ENCODE assay signal across 9 cellular contexts in genomic region chr15:78059110-78059839, GRCh38. TPM values are rescaled to one million over a fixed set of nuclear protein-coding genes. Genes with fewer than 3 reads are reported as not detected.
DNase-seq lines count a peak whose midpoint lies in the region; ATAC-seq, FAIRE-seq and TF ChIP-seq lines count a peak whose summit lies in the region.
"Had no signal": no experiment of that assay in that cellular context is flagged by ENCODE, and none has a peak within 500 bp of the region (broad histone marks: within the 10 kb centered on the region; RNA-seq: fewer than 3 reads in every experiment).

No MANE protein-coding gene starts in this region.

- H3K27me3 Mint-ChIP-seq in activated CD8-positive, alpha-beta T cell treated with anti-CD3 and anti-CD28 coated beads, Interleukin-2, amount 10 ng/mL, durations not matched to agents 7 days and 5 days (ENCODE audit: low read depth): no peaks in the 10 kb centered on the region

- H3K4me1 ChIP-seq in liver (ENCODE audit: control insufficient read depth in 4 of 4, insufficient read depth in 4 of 4, low read length in 3 of 4) (peaks cover 21 to 63% (median 51%) of the 10 kb centered on the region in 4 donors), HepG2 (ENCODE audit: insufficient read depth, low read length) (peaks cover 60% of the 10 kb centered on the region), right lobe of liver (peaks cover 0 to 86% (median 38%) of the 10 kb centered on the region in 4 donors), urinary bladder (ENCODE audit: insufficient read depth) (peaks cover 4% of the 10 kb centered on the region)

- TF ChIP-seq RAD21 in liver (IDR thresholded peaks at IDR 0.05) (no peak), HepG2 (CRISPR knock-in tag; IDR thresholded peaks at IDR 0.05) (no peak)

- H3K9ac ChIP-seq in liver (ENCODE audit: low read depth in 1 of 2, low read length in 2 of 2): no peak overlapping the region
- H3K9ac ChIP-seq in HepG2 (ENCODE audit: insufficient read depth, low read depth, low read length): no peak overlapping the region

- 89% methylated on average over 3 of the region's 3 CpGs for WGBS in liver
- WGBS in HepG2 (ENCODE audit: low lambda C conversion rate): 93% methylated on average over 3 of the region's 3 CpGs
- WGBS in right lobe of liver (ENCODE audit: insufficient coverage, low coverage, low lambda C conversion rate, missing lambda C conversion rate): 80% methylated on average over 1 of the region's 3 CpGs
- 61% methylated on average over 3 of the region's 3 CpGs for WGBS in urinary bladder

- DNase-seq in HepG2 (ENCODE audit: low spot score) (no peak), right lobe of liver (peak in 1 of 3 donors; percentile 39), Right ventricle myocardium inferior (ENCODE audit: missing footprints) (no peak), NCI-H1105 (lab: John Stamatoyannopoulos, UW) (no peak)
- DNase-seq in activated CD8-positive, alpha-beta T cell treated with anti-CD3 and anti-CD28 coated beads, Interleukin-2, amount 10 ng/mL, durations not matched to agents 7 days and 5 days: no peak

- POLR2A ChIA-PET in HepG2 (lab: Yijun Ruan, JAX): no interaction called here
- POLR2A ChIA-PET in activated CD8-positive, alpha-beta T cell treated with anti-CD3 and anti-CD28 coated beads, Interleukin-2, amount 10 ng/mL, durations not matched to agents 7 days and 5 days (lab: Charles Lee): interaction anchor here (0.9 to 2.9 kb wide), 4 partner anchors 9 to 25 kb away, joined by 3 to 20 read pairs (median 6); no protein-coding TSS in a partner anchor

- H3K36me3 ChIP-seq in liver (ENCODE audit: control insufficient read depth in 4 of 4, insufficient read depth in 3 of 4, low read depth in 1 of 4, low read length in 3 of 4): no peaks in the 10 kb centered on the region
- no peaks in the 10 kb centered on the region for H3K36me3 ChIP-seq in HepG2 (replicated peaks in 1 of 2; ENCODE audit: control insufficient read depth in 1 of 2, insufficient read depth in 2 of 2, low read length in 2 of 2)
- H3K36me3 ChIP-seq in right lobe of liver: no peaks in the 10 kb centered on the region
- no peaks in the 10 kb centered on the region for H3K36me3 ChIP-seq in urinary bladder (ENCODE audit: insufficient read depth)

- H3K27me3 ChIP-seq in liver (ENCODE audit: control insufficient read depth in 4 of 4, insufficient read depth in 4 of 4, low read length in 3 of 4) (no peaks in the 10 kb centered on the region), HepG2 (ENCODE audit: control insufficient read depth in 1 of 2, insufficient read depth in 2 of 2, low read length in 2 of 2) (no peaks in the 10 kb centered on the region), right lobe of liver (no peaks in the 10 kb centered on the region)

- no peak for FAIRE-seq in HepG2 (lab: Jason Lieb, UNC)

- H3K4me3 ChIP-seq in liver (ENCODE audit: low read depth in 1 of 3, low read length in 3 of 3): no peak overlapping the region
- no peak overlapping the region for H3K4me3 ChIP-seq in HepG2 (replicated peaks in 1 of 3; ENCODE audit: insufficient read depth in 1 of 3, low read depth in 2 of 3, low read length in 3 of 3)
- H3K4me3 ChIP-seq in right lobe of liver: no peak overlapping the region
- H3K4me3 ChIP-seq in urinary bladder (ENCODE audit: low read depth, low read length): no peak overlapping the region

- H3K4me2 ChIP-seq in HepG2 (ENCODE audit: low read depth, low read length): no peak overlapping the region

- peaks cover 56% of the 10 kb centered on the region for H3K79me2 ChIP-seq in HepG2 (ENCODE audit: insufficient read depth, low read length)

- H4K20me1 ChIP-seq in HepG2 (ENCODE audit: insufficient read depth, low read length): peaks cover 4% of the 10 kb centered on the region; the same call in 1 of the 2 replicates

- no peak overlapping the region for H2AFZ ChIP-seq in HepG2 (ENCODE audit: low read length)

- H3K9me3 ChIP-seq in liver (ENCODE audit: control insufficient read depth in 4 of 4, low read length in 3 of 4): no peaks in the 10 kb centered on the region
- no peaks in the 10 kb centered on the region for H3K9me3 ChIP-seq in HepG2 (ENCODE audit: low read length)
- no peaks in the 10 kb centered on the region for H3K9me3 ChIP-seq in right lobe of liver

- ATAC-seq in HepG2: no peak
- no peak for ATAC-seq in activated CD8-positive, alpha-beta T cell treated with anti-CD3 and anti-CD28 coated beads, Interleukin-2, amount 10 ng/mL, durations not matched to agents 7 days and 5 days
- ATAC-seq in right lobe of liver: peak in 1 of 4 donors; percentile 9
- no peak for ATAC-seq in Right ventricle myocardium inferior
- no peak for ATAC-seq in HG02588 (IDR thresholded peaks at IDR 0.05; ENCODE audit: unreplicated experiment)

- no peak for TF ChIP-seq EP300 in HepG2 (IDR thresholded peaks at IDR 0.05; ENCODE audit: low read depth in 2 of 2, low read length in 2 of 2)
- no peak for TF ChIP-seq EP300 in HepG2 (CRISPR knock-in tag; IDR thresholded peaks at IDR 0.05; ENCODE audit: borderline replicate concordance)

- TF ChIP-seq CTCF in liver (IDR thresholded peaks at IDR 0.05; ENCODE audit: low read depth, low read length, missing input control) (no peak), HepG2 (CRISPR knock-in tag; IDR thresholded peaks at IDR 0.05) (no peak), right lobe of liver (IDR thresholded peaks at IDR 0.05) (no peak)

- peak overlapping the region; percentile 45 for H3K27ac Mint-ChIP-seq in activated CD8-positive, alpha-beta T cell treated with anti-CD3 and anti-CD28 coated beads, Interleukin-2, amount 10 ng/mL, durations not matched to agents 7 days and 5 days

- TF ChIP-seq POLR2A in HepG2 (IDR thresholded peaks at IDR 0.05; ENCODE audit: insufficient read depth in 1 of 2, low read depth in 2 of 2, low read length in 2 of 2): no peak
- TF ChIP-seq POLR2A in right lobe of liver (IDR thresholded peaks at IDR 0.05): no peak

- CTCF ChIA-PET in HepG2 (lab: Yijun Ruan, JAX; ENCODE audit: low intra/inter-chr PET ratio, low total read pairs): no interaction called here
- CTCF ChIA-PET in activated CD8-positive, alpha-beta T cell treated with anti-CD3 and anti-CD28 coated beads, Interleukin-2, amount 10 ng/mL, durations not matched to agents 7 days and 5 days (lab: Charles Lee): interaction anchor here (1.1 to 21.0 kb wide), 5 partner anchors 7 to 48 kb away, joined by 3 to 305 read pairs (median 25); partner anchors contain the start of gene TBC1D2B

- H3K36me3 Mint-ChIP-seq in activated CD8-positive, alpha-beta T cell treated with anti-CD3 and anti-CD28 coated beads, Interleukin-2, amount 10 ng/mL, durations not matched to agents 7 days and 5 days (ENCODE audit: low read depth): peaks cover 23% of the 10 kb centered on the region

- H3K27ac ChIP-seq in liver (ENCODE audit: low read depth in 1 of 2, low read length in 2 of 2) (peak overlapping the region; percentile 2 to 26), HepG2 (ENCODE audit: extremely low read length, insufficient read depth, low read length) (no peak overlapping the region), right lobe of liver (peak overlapping the region; percentile 10 to 38 (median 30)), urinary bladder (ENCODE audit: low read depth) (peak overlapping the region; percentile 45)

- H3K4me3 Mint-ChIP-seq in activated CD8-positive, alpha-beta T cell treated with anti-CD3 and anti-CD28 coated beads, Interleukin-2, amount 10 ng/mL, durations not matched to agents 7 days and 5 days: no peak overlapping the region

- intact Hi-C loops in HepG2 (cut with micrococcal nuclease; ENCODE audit: unreplicated experiment): no loop called here
- intact Hi-C loops in right lobe of liver (cut with DNase I): no loop called here
- intact Hi-C loops in Right ventricle myocardium inferior (cut with DNase I): loop anchor here (5.0 kb wide), 1 partner anchor 37 kb away; no protein-coding TSS in a partner anchor

- H3K9me3 Mint-ChIP-seq in activated CD8-positive, alpha-beta T cell treated with anti-CD3 and anti-CD28 coated beads, Interleukin-2, amount 10 ng/mL, durations not matched to agents 7 days and 5 days (ENCODE audit: insufficient read depth): no peaks in the 10 kb centered on the region

- BruUV-seq in HepG2 (replicated peaks; lab: Mats Ljungman, UMichigan): no TSS peak

- in situ Hi-C loops in HepG2 (cut with HindIII; ENCODE audit: extremely low pct_ligation_motif_present, low pct_unique_long_range_greater_than_20kb): no loop called here

- peaks cover 71% of the 10 kb centered on the region for H3K4me1 Mint-ChIP-seq in activated CD8-positive, alpha-beta T cell treated with anti-CD3 and anti-CD28 coated beads, Interleukin-2, amount 10 ng/mL, durations not matched to agents 7 days and 5 days (ENCODE audit: low read depth)

RNA-seq across cellular contexts. Expression of gene TBC1D2B, which starts 18.2 kb away (rescaled TPM):
- total RNA-seq in liver: 100 to 1,000 TPM in 1 of 2 donors, 1 to 10 TPM in 1; 8.4 to 119 TPM
- polyA plus RNA-seq in liver: 10 to 100 TPM; 18.7 to 25.2 TPM
- total RNA-seq in HepG2 (2016; rRNA removed; fragmentation: Illumina TruSeq; extraction: Trizol): 7.9 and 10.1 TPM in 2 replicates
- total RNA-seq in HepG2 (2016; cell fraction: cytosol; rRNA removed; fragmentation: Illumina TruSeq; extraction: Trizol; ENCODE audit: low read depth): 4.1 and 5.1 TPM in 2 replicates
- 7.4 and 10.4 TPM in 2 replicates for total RNA-seq in HepG2 (2016; cell fraction: insoluble cytoplasmic fraction; rRNA removed; fragmentation: Illumina TruSeq; extraction: Trizol)
- total RNA-seq in HepG2 (2016; cell fraction: membrane; rRNA removed; fragmentation: Illumina TruSeq; extraction: Trizol): 4.5 and 5.3 TPM in 2 replicates
- 12.1 and 12.6 TPM in 2 replicates for total RNA-seq in HepG2 (2016; cell fraction: nucleus; rRNA removed; fragmentation: Illumina TruSeq; extraction: Trizol)
- polyA plus RNA-seq in HepG2 (2011; rRNA removed): 14.4 and 18.8 TPM in 2 replicates
- 8.9 and 11.2 TPM in 2 replicates for polyA plus RNA-seq in HepG2 (2011; cell fraction: cytosol; rRNA removed)
- 36.0 and 41.0 TPM in 2 replicates for polyA plus RNA-seq in HepG2 (2011; cell fraction: nucleus; rRNA removed)
- 7.6 and 13.3 TPM in 2 replicates for polyA plus RNA-seq in HepG2 (2012)
- 0.70 and 0.78 TPM in 2 replicates for polyA plus RNA-seq in HepG2 (2016; cell fraction: cytosol; fragmentation: Illumina TruSeq; extraction: Trizol; ENCODE audit: low read depth)
- polyA plus RNA-seq in HepG2 (2016; cell fraction: insoluble cytoplasmic fraction; fragmentation: Illumina TruSeq; extraction: Trizol; ENCODE audit: low read depth): 5.9 and 9.0 TPM in 2 replicates
- polyA plus RNA-seq in HepG2 (2016; cell fraction: membrane; fragmentation: Illumina TruSeq; extraction: Trizol; ENCODE audit: low read depth): 1.7 and 1.9 TPM in 2 replicates
- polyA plus RNA-seq in HepG2 (2016; cell fraction: nucleus; fragmentation: Illumina TruSeq; extraction: Trizol; ENCODE audit: insufficient read depth, low read depth): 16.5 and 18.2 TPM in 2 replicates
- 27.1 and 31.4 TPM in 2 replicates for polyA minus RNA-seq in HepG2 (2011; rRNA and poly(A)+ RNA removed; ENCODE audit: low replicate concordance)
- polyA minus RNA-seq in HepG2 (2011; cell fraction: cytosol; rRNA and poly(A)+ RNA removed): 8.7 and 10.4 TPM in 2 replicates
- polyA minus RNA-seq in HepG2 (2011; cell fraction: nucleus; rRNA and poly(A)+ RNA removed): 28.2 and 32.3 TPM in 2 replicates
- total RNA-seq in activated CD8-positive, alpha-beta T cell treated with anti-CD3 and anti-CD28 coated beads, Interleukin-2, amount 10 ng/mL, durations not matched to agents 7 days and 5 days: 100 to 1,000 TPM; 109 to 119 TPM
- 10 to 100 TPM; 23.7 to 81.4 (median 29.6) TPM for total RNA-seq in right lobe of liver
- 55.0 TPM for total RNA-seq in urinary bladder
- 31.6 TPM for polyA plus RNA-seq in urinary bladder
- 12.2 TPM for total RNA-seq in Right ventricle myocardium inferior

RNA-seq across cellular contexts. Expression of gene SH2D7, which starts 33.1 kb away (rescaled TPM):
- total RNA-seq in liver (not detected), HepG2 (2016; rRNA removed; fragmentation: Illumina TruSeq; extraction: Trizol) (not detected in 2 replicates), right lobe of liver (not detected), urinary bladder (not detected), Right ventricle myocardium inferior (not detected)
- polyA plus RNA-seq in liver (not detected), HepG2 (2011; rRNA removed) (not detected in 2 replicates), urinary bladder (not detected)
- not detected in 2 replicates for total RNA-seq in HepG2 (2016; cell fraction: cytosol; rRNA removed; fragmentation: Illumina TruSeq; extraction: Trizol; ENCODE audit: low read depth)
- not detected in 2 replicates for total RNA-seq in HepG2 (2016; cell fraction: insoluble cytoplasmic fraction; rRNA removed; fragmentation: Illumina TruSeq; extraction: Trizol)
- not detected in 2 replicates for total RNA-seq in HepG2 (2016; cell fraction: membrane; rRNA removed; fragmentation: Illumina TruSeq; extraction: Trizol)
- not detected in 2 replicates for total RNA-seq in HepG2 (2016; cell fraction: nucleus; rRNA removed; fragmentation: Illumina TruSeq; extraction: Trizol)
- polyA plus RNA-seq in HepG2 (2011; cell fraction: cytosol; rRNA removed): not detected in 2 replicates
- not detected in 2 replicates for polyA plus RNA-seq in HepG2 (2011; cell fraction: nucleus; rRNA removed)
- polyA plus RNA-seq in HepG2 (2012): 0.05 TPM in 1 of 2 replicates, not detected in the other
- polyA plus RNA-seq in HepG2 (2016; cell fraction: cytosol; fragmentation: Illumina TruSeq; extraction: Trizol; ENCODE audit: low read depth): not detected in 2 replicates
- not detected in 2 replicates for polyA plus RNA-seq in HepG2 (2016; cell fraction: insoluble cytoplasmic fraction; fragmentation: Illumina TruSeq; extraction: Trizol; ENCODE audit: low read depth)
- polyA plus RNA-seq in HepG2 (2016; cell fraction: membrane; fragmentation: Illumina TruSeq; extraction: Trizol; ENCODE audit: low read depth): not detected in 2 replicates
- not detected in 2 replicates for polyA plus RNA-seq in HepG2 (2016; cell fraction: nucleus; fragmentation: Illumina TruSeq; extraction: Trizol; ENCODE audit: insufficient read depth, low read depth)
- polyA minus RNA-seq in HepG2 (2011; rRNA and poly(A)+ RNA removed; ENCODE audit: low replicate concordance): not detected in 2 replicates
- not detected in 2 replicates for polyA minus RNA-seq in HepG2 (2011; cell fraction: cytosol; rRNA and poly(A)+ RNA removed)
- polyA minus RNA-seq in HepG2 (2011; cell fraction: nucleus; rRNA and poly(A)+ RNA removed): not detected in 2 replicates
- total RNA-seq in activated CD8-positive, alpha-beta T cell treated with anti-CD3 and anti-CD28 coated beads, Interleukin-2, amount 10 ng/mL, durations not matched to agents 7 days and 5 days: under 1 TPM; 0.29 to 0.31 TPM
- total RNA-seq: posterior vena cava had no signal
